ENCODE assay signal across 17 cellular contexts in the genomic region with DNA sequence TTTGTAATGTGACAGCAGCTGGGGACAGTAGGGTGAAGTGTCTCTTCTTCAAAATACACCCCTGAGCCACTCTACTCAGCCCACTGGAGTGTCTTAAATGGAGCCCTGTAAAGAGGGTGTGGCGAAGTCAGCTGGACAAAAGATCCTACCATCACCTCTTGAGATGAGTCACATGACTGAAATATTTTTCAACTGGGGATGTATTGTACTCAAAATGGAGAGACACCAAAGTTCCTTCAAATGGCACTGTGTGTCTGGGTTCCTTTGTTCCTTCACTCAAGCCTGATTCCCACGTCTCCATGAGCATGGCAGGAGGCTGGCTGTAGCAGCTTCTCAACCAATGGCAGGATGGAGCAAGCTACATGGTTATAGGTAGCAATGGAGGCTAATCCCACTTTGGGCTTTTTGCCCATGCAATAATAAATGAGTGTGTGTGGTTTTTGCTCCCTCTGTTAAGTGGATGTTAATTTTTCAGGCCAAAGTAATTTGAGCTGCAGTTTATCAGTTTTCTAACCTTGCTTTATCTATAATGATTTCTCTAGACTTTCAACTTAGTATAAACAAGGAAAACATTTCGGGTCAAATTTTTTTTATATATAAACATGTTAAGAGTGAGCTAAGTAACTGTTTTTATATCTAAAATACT.
"Had no signal": no experiment of that assay in that cellular context is flagged by ENCODE, and none has a peak within 500 bp of the region (broad histone marks: within the 10 kb centered on the region; RNA-seq: fewer than 3 reads in every experiment).

No MANE protein-coding gene starts in this region.

- H3K4me3 Mint-ChIP-seq: activated naive CD8-positive, alpha-beta T cell treated with anti-CD3 and anti-CD28 coated beads for 36 hours; activated T-cell treated with anti-CD3 and anti-CD28 coated beads, Interleukin-2, amount 50 U/mL, for 4 hours; naive thymus-derived CD4-positive, alpha-beta T cell had no signal

- H3K27ac ChIP-seq: brain microvascular endothelial cell, esophagus squamous epithelium, left ventricle myocardium inferior, neutrophil, right lobe of liver, stomach had no signal

- H3K27me3 Mint-ChIP-seq: activated naive CD8-positive, alpha-beta T cell treated with anti-CD3 and anti-CD28 coated beads for 36 hours; naive thymus-derived CD4-positive, alpha-beta T cell had no signal

- H3K27me3 ChIP-seq: brain microvascular endothelial cell, esophagus squamous epithelium, neutrophil, right lobe of liver, stomach had no signal

- H3K4me3 ChIP-seq: esophagus squamous epithelium, left ventricle myocardium inferior, right lobe of liver, stomach had no signal

- ATAC-seq: activated T-cell treated with anti-CD3 and anti-CD28 coated beads, Interleukin-2, amount 50 U/mL, for 4 hours; naive thymus-derived CD4-positive, alpha-beta T cell; right lobe of liver had no signal

- H3K4me1 Mint-ChIP-seq: activated naive CD8-positive, alpha-beta T cell treated with anti-CD3 and anti-CD28 coated beads for 36 hours had no signal

- H3K27ac Mint-ChIP-seq: activated naive CD8-positive, alpha-beta T cell treated with anti-CD3 and anti-CD28 coated beads for 36 hours had no signal

- H3K9me3 Mint-ChIP-seq: activated naive CD8-positive, alpha-beta T cell treated with anti-CD3 and anti-CD28 coated beads for 36 hours; activated T-cell treated with anti-CD3 and anti-CD28 coated beads, Interleukin-2, amount 50 U/mL, for 4 hours; naive thymus-derived CD4-positive, alpha-beta T cell had no signal

- H3K9me3 ChIP-seq: esophagus squamous epithelium, left ventricle myocardium inferior, neutrophil, right lobe of liver, stomach had no signal

- DNase-seq: activated CD4-positive, alpha-beta T cell treated with anti-CD3 and anti-CD28 coated beads for 1 hour; activated CD4-positive, alpha-beta T cell treated with anti-CD3 and anti-CD28 coated beads, Interleukin-2, amount 50 U/mL, for 4 hours; activated gamma-delta T cell treated with Interleukin-2 at 50 U/mL for 16 hours; activated naive CD8-positive, alpha-beta T cell treated with anti-CD3 and anti-CD28 coated beads for 36 hours; activated T-cell treated with anti-CD3 and anti-CD28 coated beads, Interleukin-2, amount 50 U/mL, for 4 hours; brain microvascular endothelial cell; effector CD8-positive, alpha-beta T cell; esophagus squamous epithelium; hippocampal formation; kidney; left ventricle myocardium inferior; naive thymus-derived CD4-positive, alpha-beta T cell; right lobe of liver; stomach; T-helper 1 cell; T1000 had no signal

- H3K4me1 ChIP-seq: esophagus squamous epithelium, right lobe of liver, stomach had no signal
